28 cellular contexts compared by ENCODE assay signal in the genomic region with DNA sequence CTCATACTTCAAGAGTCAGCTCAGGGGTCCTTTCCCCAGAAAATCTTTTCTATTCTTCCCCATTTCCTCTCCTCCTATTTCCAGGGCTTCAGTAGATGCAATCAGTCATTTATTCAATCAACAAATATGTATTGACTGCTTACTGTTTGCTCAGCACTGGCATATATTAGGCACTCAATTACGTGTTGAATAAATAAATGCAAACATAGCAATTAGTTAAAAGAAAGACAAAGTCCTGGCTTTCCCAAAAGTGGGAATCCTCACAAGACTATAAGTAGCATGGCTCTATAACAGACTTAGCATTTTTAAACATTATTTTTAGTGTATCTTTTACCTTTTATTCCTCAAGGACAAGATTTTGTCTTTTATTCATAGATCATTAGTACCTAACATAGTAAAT.
"Had no signal": no experiment of that assay in that cellular context is flagged by ENCODE, and none has a peak within 500 bp of the region (broad histone marks: within the 10 kb centered on the region; RNA-seq: fewer than 3 reads in every experiment).

No MANE protein-coding gene starts in this region.

- H3K9me3 ChIP-seq: colonic mucosa, esophagus squamous epithelium, gastrocnemius medialis, heart right ventricle, left lung, lower lobe of right lung, mucosa of descending colon had no signal

- H3K4me3 Mint-ChIP-seq: dendritic cell treated with granulocyte-macrophage colony-stimulating factor and Interleukin-4, amounts not matched to agents 40 ng/mL and 50 ng/mL, for 4 days; effector memory CD8-positive, alpha-beta T cell; endodermal cell; mesothelial cell of epicardium; naive B cell had no signal

- H3K27ac Mint-ChIP-seq: dendritic cell treated with granulocyte-macrophage colony-stimulating factor and Interleukin-4, amounts not matched to agents 40 ng/mL and 50 ng/mL, for 4 days; endodermal cell; mesothelial cell of epicardium had no signal

- H3K27ac ChIP-seq: colonic mucosa, epithelial cell of prostate, esophagus squamous epithelium, gastrocnemius medialis, heart right ventricle, left lung, lower lobe of right lung had no signal

- DNase-seq: colonic mucosa; cortex of kidney; effector CD8-positive, alpha-beta T cell; effector memory CD8-positive, alpha-beta T cell; endodermal cell; erythroblast; esophagus squamous epithelium; foreskin fibroblast; foreskin melanocyte; gastrocnemius medialis; glutamatergic neuron; head of caudate nucleus; heart right ventricle; hippocampal formation; left cardiac atrium; left lung; left ventricle myocardium superior; lower lobe of right lung; mesenchymal stem cell; mucosa of descending colon; naive B cell had no signal

- H3K9me3 Mint-ChIP-seq: dendritic cell treated with granulocyte-macrophage colony-stimulating factor and Interleukin-4, amounts not matched to agents 40 ng/mL and 50 ng/mL, for 4 days; effector memory CD8-positive, alpha-beta T cell; endodermal cell; mesothelial cell of epicardium; naive B cell had no signal

- H3K27me3 Mint-ChIP-seq: dendritic cell treated with granulocyte-macrophage colony-stimulating factor and Interleukin-4, amounts not matched to agents 40 ng/mL and 50 ng/mL, for 4 days; effector memory CD8-positive, alpha-beta T cell; naive B cell had no signal

- H3K4me1 ChIP-seq: colonic mucosa, esophagus squamous epithelium, left lung had no signal

- FAIRE-seq: endometrium, islet of Langerhans, keratinocyte had no signal

- ATAC-seq: effector memory CD8-positive, alpha-beta T cell; esophagus mucosa; gastrocnemius medialis; heart right ventricle; left cardiac atrium; left lung; left ventricle myocardium superior; lower lobe of right lung; mucosa of descending colon had no signal

- H3K4me3 ChIP-seq: colonic mucosa, esophagus squamous epithelium, gastrocnemius medialis, heart right ventricle, left lung, lower lobe of right lung, mucosa of descending colon had no signal

- H3K36me3 ChIP-seq: colonic mucosa had no signal

- H3K27me3 ChIP-seq: colonic mucosa, esophagus squamous epithelium, gastrocnemius medialis, heart right ventricle, left lung had no signal
